Comparison of ENCODE assay signal across 8 cellular contexts in genomic region chr3:33115024-33115768, GRCh38. TPM values are rescaled to one million over a fixed set of nuclear protein-coding genes. Genes with fewer than 3 reads are reported as not detected.
DNase-seq lines count a peak whose midpoint lies in the region; ATAC-seq and TF ChIP-seq lines count a peak whose summit lies in the region.

No MANE protein-coding gene starts in this region.

- intact Hi-C loops in activated T-helper 1 cell treated with anti-CD3 and anti-CD28 coated beads, Interleukin-12 subunit alpha, Interleukin-12 subunit beta, Interleukin-2, Interleukin-4 antibody, amounts not matched to agents 30 ng/mL and 10 ng/mL and 1 ng/mL, durations not matched to agents 14 hours and 24 hours and 36 hours (cut with micrococcal nuclease): loop anchor here (2.0 to 10.0 kb wide), 2 partner anchors 430 to 870 kb away; partner anchors contain the start of gene CNOT10

- H3K9me3 Mint-ChIP-seq in CD8-positive, alpha-beta memory T cell: no peaks in the 10 kb centered on the region
- H3K9me3 Mint-ChIP-seq in activated T-helper 1 cell treated with anti-CD3 and anti-CD28 coated beads, Interleukin-12 subunit alpha, Interleukin-12 subunit beta, Interleukin-2, Interleukin-4 antibody, amounts not matched to agents 30 ng/mL and 10 ng/mL and 1 ng/mL, durations not matched to agents 14 hours and 24 hours and 36 hours: no peaks in the 10 kb centered on the region
- H3K9me3 Mint-ChIP-seq in glutamatergic neuron (ENCODE audit: unreplicated experiment): no peaks in the 10 kb centered on the region

- no peak for DNase-seq in CD8-positive, alpha-beta memory T cell
- DNase-seq in KBM-7: peak; percentile 89
- DNase-seq in activated T-helper 1 cell treated with anti-CD3 and anti-CD28 coated beads, Interleukin-12 subunit alpha, Interleukin-12 subunit beta, Interleukin-2, Interleukin-4 antibody, amounts not matched to agents 30 ng/mL and 10 ng/mL and 1 ng/mL, durations not matched to agents 14 hours and 24 hours and 36 hours (ENCODE audit: low spot score): no peak
- DNase-seq in glutamatergic neuron: no peak
- DNase-seq in nucleus accumbens (lab: John Stamatoyannopoulos, UW): peak in 46 of 56 donors; percentile 11 to 73 (median 44)
- DNase-seq in effector memory CD4-positive, alpha-beta T cell: no peak
- no peak for DNase-seq in NK-92 (lab: John Stamatoyannopoulos, UW; ENCODE audit: unreplicated experiment)

- peak overlapping the region in 7 of 8 donors; percentile 44 to 89 (median 74) for H3K27ac Mint-ChIP-seq in CD8-positive, alpha-beta memory T cell
- H3K27ac Mint-ChIP-seq in activated T-helper 1 cell treated with anti-CD3 and anti-CD28 coated beads, Interleukin-12 subunit alpha, Interleukin-12 subunit beta, Interleukin-2, Interleukin-4 antibody, amounts not matched to agents 30 ng/mL and 10 ng/mL and 1 ng/mL, durations not matched to agents 14 hours and 24 hours and 36 hours: no peak overlapping the region
- no peak overlapping the region for H3K27ac Mint-ChIP-seq in glutamatergic neuron (ENCODE audit: unreplicated experiment)

- peak overlapping the region; percentile 59 for H3K27ac ChIP-seq in CD8-positive, alpha-beta memory T cell (ENCODE audit: low read depth, low read length)
- no peak overlapping the region for H3K27ac ChIP-seq in effector memory CD4-positive, alpha-beta T cell (ENCODE audit: insufficient read depth, low read length, poor library complexity, severe bottlenecking)

- H3K4me1 ChIP-seq in CD8-positive, alpha-beta memory T cell (ENCODE audit: insufficient read depth, low read length): peaks cover 19% of the 10 kb centered on the region
- H3K4me1 ChIP-seq in effector memory CD4-positive, alpha-beta T cell (ENCODE audit: control insufficient read depth, insufficient read depth, low read length, poor library complexity, severe bottlenecking): peaks cover 5% of the 10 kb centered on the region

- no peaks in the 10 kb centered on the region for H3K36me3 ChIP-seq in CD8-positive, alpha-beta memory T cell (ENCODE audit: insufficient read depth, low read length)
- no peaks in the 10 kb centered on the region for H3K36me3 ChIP-seq in effector memory CD4-positive, alpha-beta T cell (ENCODE audit: control insufficient read depth, insufficient read depth, low read length)

- H3K9me3 ChIP-seq in CD8-positive, alpha-beta memory T cell (ENCODE audit: low read length): no peaks in the 10 kb centered on the region
- H3K9me3 ChIP-seq in effector memory CD4-positive, alpha-beta T cell (ENCODE audit: control insufficient read depth, low read length): no peaks in the 10 kb centered on the region

- peaks cover 0 to 3% of the 10 kb centered on the region in 2 donors for H3K27me3 Mint-ChIP-seq in CD8-positive, alpha-beta memory T cell
- H3K27me3 Mint-ChIP-seq in activated T-helper 1 cell treated with anti-CD3 and anti-CD28 coated beads, Interleukin-12 subunit alpha, Interleukin-12 subunit beta, Interleukin-2, Interleukin-4 antibody, amounts not matched to agents 30 ng/mL and 10 ng/mL and 1 ng/mL, durations not matched to agents 14 hours and 24 hours and 36 hours (ENCODE audit: insufficient read depth): no peaks in the 10 kb centered on the region
- H3K27me3 Mint-ChIP-seq in glutamatergic neuron (ENCODE audit: unreplicated experiment): peaks cover 5% of the 10 kb centered on the region

- no peaks in the 10 kb centered on the region for H3K27me3 ChIP-seq in CD8-positive, alpha-beta memory T cell (ENCODE audit: insufficient read depth, low read length, poor library complexity, severe bottlenecking)
- H3K27me3 ChIP-seq in effector memory CD4-positive, alpha-beta T cell (replicated peaks; ENCODE audit: control insufficient read depth, insufficient read depth, low read length, poor library complexity, severe bottlenecking): no peaks in the 10 kb centered on the region

- POLR2A ChIA-PET in CD8-positive, alpha-beta memory T cell (lab: Charles Lee): no interaction called here

- no peak for TF ChIP-seq CTCF in glutamatergic neuron (IDR thresholded peaks at IDR 0.05; ENCODE audit: partially characterized antibody, unreplicated experiment)

- peaks cover 0 to 9% (median 2%) of the 10 kb centered on the region in 3 donors for H3K36me3 Mint-ChIP-seq in CD8-positive, alpha-beta memory T cell
- peaks cover 1% of the 10 kb centered on the region for H3K36me3 Mint-ChIP-seq in activated T-helper 1 cell treated with anti-CD3 and anti-CD28 coated beads, Interleukin-12 subunit alpha, Interleukin-12 subunit beta, Interleukin-2, Interleukin-4 antibody, amounts not matched to agents 30 ng/mL and 10 ng/mL and 1 ng/mL, durations not matched to agents 14 hours and 24 hours and 36 hours (ENCODE audit: low read depth)
- H3K36me3 Mint-ChIP-seq in glutamatergic neuron (ENCODE audit: unreplicated experiment): no peaks in the 10 kb centered on the region

- H3K4me1 Mint-ChIP-seq in CD8-positive, alpha-beta memory T cell: peaks cover 49 to 81% (median 58%) of the 10 kb centered on the region in 3 donors
- H3K4me1 Mint-ChIP-seq in activated T-helper 1 cell treated with anti-CD3 and anti-CD28 coated beads, Interleukin-12 subunit alpha, Interleukin-12 subunit beta, Interleukin-2, Interleukin-4 antibody, amounts not matched to agents 30 ng/mL and 10 ng/mL and 1 ng/mL, durations not matched to agents 14 hours and 24 hours and 36 hours (ENCODE audit: low read depth): peaks cover 26% of the 10 kb centered on the region
- H3K4me1 Mint-ChIP-seq in glutamatergic neuron (ENCODE audit: low read depth, unreplicated experiment): peaks cover 6% of the 10 kb centered on the region

- CTCF ChIA-PET in CD8-positive, alpha-beta memory T cell (lab: Charles Lee): interaction anchor here (0.8 to 4.7 kb wide), 3 partner anchors 16 to 40 kb away, joined by 3 to 31 read pairs (median 15); no protein-coding TSS in a partner anchor

- H3K4me3 ChIP-seq in CD8-positive, alpha-beta memory T cell (ENCODE audit: low read length): peak overlapping the region; percentile 85
- no peak overlapping the region for H3K4me3 ChIP-seq in effector memory CD4-positive, alpha-beta T cell (ENCODE audit: insufficient read depth, low read depth, low read length, poor library complexity, severe bottlenecking)

- peak overlapping the region; percentile 85 to 95 (median 87) for H3K4me3 Mint-ChIP-seq in CD8-positive, alpha-beta memory T cell
- peak overlapping the region; percentile 86 for H3K4me3 Mint-ChIP-seq in activated T-helper 1 cell treated with anti-CD3 and anti-CD28 coated beads, Interleukin-12 subunit alpha, Interleukin-12 subunit beta, Interleukin-2, Interleukin-4 antibody, amounts not matched to agents 30 ng/mL and 10 ng/mL and 1 ng/mL, durations not matched to agents 14 hours and 24 hours and 36 hours
- peak overlapping the region; percentile 63 for H3K4me3 Mint-ChIP-seq in glutamatergic neuron (ENCODE audit: unreplicated experiment)

- in situ Hi-C loops in KBM-7 (cut with MboI; ENCODE audit: low pct_unique_long_range_greater_than_20kb, low sequenced_read_pairs): loop anchor here (25.0 kb wide), 1 partner anchor 672 kb away; the partner anchor contains the start of gene PDCD6IP

- no peak for ATAC-seq in GM21619 (IDR thresholded peaks at IDR 0.05; ENCODE audit: unreplicated experiment)

RNA-seq across cellular contexts. Expression of gene CRTAP, which starts 1.4 kb away (rescaled TPM):
- 10 to 100 TPM; 49.5 to 50.3 TPM for total RNA-seq in CD8-positive, alpha-beta memory T cell
- 84.0 TPM for polyA plus RNA-seq in CD8-positive, alpha-beta memory T cell
- 30.3 and 33.2 TPM in 2 replicates for total RNA-seq in activated T-helper 1 cell treated with anti-CD3 and anti-CD28 coated beads, Interleukin-12 subunit alpha, Interleukin-12 subunit beta, Interleukin-2, Interleukin-4 antibody, amounts not matched to agents 30 ng/mL and 10 ng/mL and 1 ng/mL, durations not matched to agents 14 hours and 24 hours and 36 hours
- 43.2 TPM for total RNA-seq in glutamatergic neuron (ENCODE audit: unreplicated experiment)

RNA-seq across cellular contexts. Expression of gene GLB1, which starts 18.2 kb away (rescaled TPM):
- 10 to 100 TPM; 41.5 to 50.9 TPM for total RNA-seq in CD8-positive, alpha-beta memory T cell
- 35.5 TPM for polyA plus RNA-seq in CD8-positive, alpha-beta memory T cell
- 51.7 and 65.0 TPM in 2 replicates for total RNA-seq in activated T-helper 1 cell treated with anti-CD3 and anti-CD28 coated beads, Interleukin-12 subunit alpha, Interleukin-12 subunit beta, Interleukin-2, Interleukin-4 antibody, amounts not matched to agents 30 ng/mL and 10 ng/mL and 1 ng/mL, durations not matched to agents 14 hours and 24 hours and 36 hours
- 33.0 TPM for total RNA-seq in glutamatergic neuron (ENCODE audit: unreplicated experiment)

RNA-seq across cellular contexts. Expression of gene TMPPE, which starts 18.2 kb away (rescaled TPM):
- 10 to 100 TPM; 12.0 to 13.2 TPM for total RNA-seq in CD8-positive, alpha-beta memory T cell
- 0.62 TPM for polyA plus RNA-seq in CD8-positive, alpha-beta memory T cell
- 14.9 and 15.5 TPM in 2 replicates for total RNA-seq in activated T-helper 1 cell treated with anti-CD3 and anti-CD28 coated beads, Interleukin-12 subunit alpha, Interleukin-12 subunit beta, Interleukin-2, Interleukin-4 antibody, amounts not matched to agents 30 ng/mL and 10 ng/mL and 1 ng/mL, durations not matched to agents 14 hours and 24 hours and 36 hours
- 7.7 TPM for total RNA-seq in glutamatergic neuron (ENCODE audit: unreplicated experiment)

Comparison
In these comparisons a context has a peak if more than half of its experiments do, and no peak if none do; other contexts are left out.
1. DNase-seq: peak in KBM-7 (single experiment) and nucleus accumbens (46 of 56); none in CD8-positive, alpha-beta memory T cell (0 of 5), activated T-helper 1 cell treated with anti-CD3 and anti-CD28 coated beads, Interleukin-12 subunit alpha, Interleukin-12 subunit beta, Interleukin-2, Interleukin-4 antibody, amounts not matched to agents 30 ng/mL and 10 ng/mL and 1 ng/mL, durations not matched to agents 14 hours and 24 hours and 36 hours (single experiment), glutamatergic neuron (single experiment), effector memory CD4-positive, alpha-beta T cell (0 of 3) and NK-92 (single experiment).
2. H3K27ac Mint-ChIP-seq: peak in CD8-positive, alpha-beta memory T cell (7 of 8); none in activated T-helper 1 cell treated with anti-CD3 and anti-CD28 coated beads, Interleukin-12 subunit alpha, Interleukin-12 subunit beta, Interleukin-2, Interleukin-4 antibody, amounts not matched to agents 30 ng/mL and 10 ng/mL and 1 ng/mL, durations not matched to agents 14 hours and 24 hours and 36 hours (single experiment) and glutamatergic neuron (single experiment).
3. Peak in every context shown above with its lines, with median percentiles within 50 percentile points of each other: H3K4me3 Mint-ChIP-seq.